In the genomic region with DNA sequence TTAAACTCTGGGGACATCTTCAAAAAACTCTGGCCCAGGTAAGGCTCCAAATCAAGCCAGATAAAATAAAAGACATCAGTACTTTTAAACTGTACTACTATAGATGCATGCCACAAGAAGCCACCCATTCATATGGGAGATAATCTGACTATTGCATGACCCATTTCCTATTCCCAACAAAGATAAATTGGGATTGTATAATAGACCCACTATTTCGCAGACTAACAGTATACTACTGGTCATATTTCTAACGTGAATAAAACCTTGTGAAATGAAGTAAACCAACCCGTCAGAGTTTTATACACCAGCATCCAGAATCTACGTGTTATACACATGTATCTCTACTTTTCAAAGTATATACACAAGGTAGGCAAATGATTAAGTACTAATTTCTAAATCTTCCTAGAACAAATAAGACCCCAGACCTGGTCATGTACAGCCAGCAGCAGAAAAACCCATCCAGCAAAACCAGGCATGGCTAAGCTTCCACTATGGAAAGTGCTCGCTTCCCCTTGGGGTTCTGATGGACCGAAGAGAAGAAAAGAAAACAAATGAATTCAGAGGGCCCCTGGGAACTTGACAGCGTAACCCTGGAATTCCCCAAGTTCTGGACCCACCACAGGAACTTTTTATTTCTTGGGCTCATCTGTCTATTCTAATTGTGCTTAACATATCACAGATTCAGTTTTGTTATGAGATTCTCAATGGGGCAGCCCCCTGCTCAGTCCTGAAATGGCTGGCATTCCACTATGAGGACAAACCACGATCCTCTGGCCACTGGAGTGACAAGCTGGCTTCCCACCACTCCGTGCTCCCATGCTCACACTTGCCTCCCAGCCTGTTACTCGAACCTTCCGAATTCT, we compare ENCODE assay signal across 19 cellular contexts.
DNase-seq lines count a peak whose midpoint lies in the region; ATAC-seq and TF ChIP-seq lines count a peak whose summit lies in the region.
"Had no signal": no experiment of that assay in that cellular context is flagged by ENCODE, and none has a peak within 500 bp of the region (broad histone marks: within the 10 kb centered on the region; RNA-seq: fewer than 3 reads in every experiment).

No MANE protein-coding gene starts in this region.

- peak overlapping the region; percentile 59 for H3K27ac Mint-ChIP-seq in activated naive CD8-positive, alpha-beta T cell treated with anti-CD3 and anti-CD28 coated beads for 36 hours
- no peak overlapping the region for H3K27ac Mint-ChIP-seq in activated naive CD8-positive, alpha-beta T cell treated with anti-CD3 and anti-CD28 coated beads, Interleukin-2, amount 50 U/mL, for 24 hours
- H3K27ac Mint-ChIP-seq: CD4-positive, alpha-beta memory T cell had no signal

- ATAC-seq in activated naive CD8-positive, alpha-beta T cell treated with anti-CD3 and anti-CD28 coated beads, Interleukin-2, amount 50 U/mL, for 24 hours = no peak
- ATAC-seq in HG02870 (IDR thresholded peaks at IDR 0.05; ENCODE audit: unreplicated experiment) = peak; percentile 39
- no peak for ATAC-seq in right cardiac atrium
- ATAC-seq: body of pancreas, Right ventricle myocardium inferior had no signal

- no peak for DNase-seq in activated naive CD8-positive, alpha-beta T cell treated with anti-CD3 and anti-CD28 coated beads for 36 hours
- DNase-seq in activated naive CD8-positive, alpha-beta T cell treated with anti-CD3 and anti-CD28 coated beads, Interleukin-2, amount 50 U/mL, for 24 hours = no peak
- DNase-seq in brain microvascular endothelial cell (peak; percentile 42), right cardiac atrium (no peak), UCSD-AML1 (lab: John Stamatoyannopoulos, UW; ENCODE audit: unreplicated experiment) (no peak), NK-92 (lab: John Stamatoyannopoulos, UW; ENCODE audit: unreplicated experiment) (no peak), NCI-H1105 (lab: John Stamatoyannopoulos, UW) (no peak)
- DNase-seq: activated CD4-positive, alpha-beta T cell treated with anti-CD3 and anti-CD28 coated beads, Interleukin-2, amount 50 U/mL, for 4 hours; activated effector memory CD4-positive, alpha-beta T cell treated with Interleukin-2 at 50 U/mL for 16 hours; body of pancreas; CD4-positive, alpha-beta memory T cell; effector memory CD4-positive, alpha-beta T cell; NCI-H2081 treated with DMSO at 0.1 percent for 48 hours; NCI-H82; occipital lobe; stimulated activated naive CD4-positive, alpha-beta T cell; T-helper 9 cell had no signal

- WGBS in right cardiac atrium = 80% methylated on average over 11 of the region's 11 CpGs

- peaks cover 3% of the 10 kb centered on the region for H3K36me3 Mint-ChIP-seq in activated naive CD8-positive, alpha-beta T cell treated with anti-CD3 and anti-CD28 coated beads for 36 hours
- H3K36me3 Mint-ChIP-seq in activated naive CD8-positive, alpha-beta T cell treated with anti-CD3 and anti-CD28 coated beads, Interleukin-2, amount 50 U/mL, for 24 hours (ENCODE audit: low read depth) = no peaks in the 10 kb centered on the region

- no peaks in the 10 kb centered on the region for H3K36me3 ChIP-seq in brain microvascular endothelial cell (replicated peaks)

- peak overlapping the region; percentile 76 for H3K27ac ChIP-seq in brain microvascular endothelial cell
- H3K27ac ChIP-seq in right cardiac atrium (ENCODE audit: low read length) = no peak overlapping the region
- H3K27ac ChIP-seq: body of pancreas had no signal

- intact Hi-C loops in right cardiac atrium (cut with DNase I) = no loop called here

- no peak overlapping the region for H3K4me3 ChIP-seq in brain microvascular endothelial cell (ENCODE audit: low read depth, low read length)
- H3K4me3 ChIP-seq in right cardiac atrium (ENCODE audit: low read length) = no peak overlapping the region
- H3K4me3 ChIP-seq: body of pancreas had no signal

- peaks cover 5% of the 10 kb centered on the region for H3K4me1 ChIP-seq in right cardiac atrium (ENCODE audit: control insufficient read depth, insufficient read depth, low read length)

- in situ Hi-C loops in brain microvascular endothelial cell (cut with HindIII; ENCODE audit: low pct_ligation_motif_present, low sequenced_read_pairs) = no loop called here

- H3K9me3 ChIP-seq in right cardiac atrium (ENCODE audit: control insufficient read depth, low read length) = no peaks in the 10 kb centered on the region
- H3K9me3 ChIP-seq: body of pancreas had no signal

- H3K4me1 Mint-ChIP-seq in activated naive CD8-positive, alpha-beta T cell treated with anti-CD3 and anti-CD28 coated beads for 36 hours = peaks cover 24% of the 10 kb centered on the region
- peaks cover 54% of the 10 kb centered on the region for H3K4me1 Mint-ChIP-seq in activated naive CD8-positive, alpha-beta T cell treated with anti-CD3 and anti-CD28 coated beads, Interleukin-2, amount 50 U/mL, for 24 hours

- H3K27me3 ChIP-seq in brain microvascular endothelial cell (replicated peaks) (no peaks in the 10 kb centered on the region), right cardiac atrium (ENCODE audit: control insufficient read depth, insufficient read depth) (no peaks in the 10 kb centered on the region)
- H3K27me3 ChIP-seq: body of pancreas had no signal

- no peak for TF ChIP-seq CTCF in brain microvascular endothelial cell (IDR thresholded peaks at IDR 0.05; ENCODE audit: low read depth, low read length, missing control alignments)

- no peaks in the 10 kb centered on the region for H3K9me3 Mint-ChIP-seq in activated naive CD8-positive, alpha-beta T cell treated with anti-CD3 and anti-CD28 coated beads for 36 hours
- no peaks in the 10 kb centered on the region for H3K9me3 Mint-ChIP-seq in activated naive CD8-positive, alpha-beta T cell treated with anti-CD3 and anti-CD28 coated beads, Interleukin-2, amount 50 U/mL, for 24 hours
- H3K9me3 Mint-ChIP-seq: CD4-positive, alpha-beta memory T cell had no signal

- peaks cover 15% of the 10 kb centered on the region for H3K27me3 Mint-ChIP-seq in activated naive CD8-positive, alpha-beta T cell treated with anti-CD3 and anti-CD28 coated beads for 36 hours
- no peaks in the 10 kb centered on the region for H3K27me3 Mint-ChIP-seq in activated naive CD8-positive, alpha-beta T cell treated with anti-CD3 and anti-CD28 coated beads, Interleukin-2, amount 50 U/mL, for 24 hours
- H3K27me3 Mint-ChIP-seq: CD4-positive, alpha-beta memory T cell had no signal

- H3K4me3 Mint-ChIP-seq in activated naive CD8-positive, alpha-beta T cell treated with anti-CD3 and anti-CD28 coated beads for 36 hours = no peak overlapping the region
- no peak overlapping the region for H3K4me3 Mint-ChIP-seq in activated naive CD8-positive, alpha-beta T cell treated with anti-CD3 and anti-CD28 coated beads, Interleukin-2, amount 50 U/mL, for 24 hours
